ENCODE assay signal across 8 cellular contexts in genomic region chr1:25922064-25922632, GRCh38. TPM values are rescaled to one million over a fixed set of nuclear protein-coding genes. Genes with fewer than 3 reads are reported as not detected.
DNase-seq lines count a peak whose midpoint lies in the region; ATAC-seq, FAIRE-seq and TF ChIP-seq lines count a peak whose summit lies in the region.

No MANE protein-coding gene starts in this region.

- CTCF ChIA-PET in RWPE1 (lab: Yijun Ruan, JAX), result no interaction called here

- DNase-seq in GM12891 (ENCODE audit: insufficient read length, low spot score) (no peak), RWPE1 (ENCODE audit: low spot score) (no peak), fibroblast of villous mesenchyme (ENCODE audit: low read depth) (no peak), skeletal muscle cell (ENCODE audit: low read depth) (no peak), D721Med (ENCODE audit: insufficient read length, low spot score) (no peak), COLO668 (lab: John Stamatoyannopoulos, UW; ENCODE audit: unreplicated experiment) (no peak), HK-2 (ENCODE audit: unreplicated experiment) (no peak)

- ATAC-seq in HG03139 (IDR thresholded peaks at IDR 0.05; ENCODE audit: unreplicated experiment), result no peak

- FAIRE-seq in GM12891 (lab: Jason Lieb, UNC) (peak; percentile 85), D721Med (lab: Jason Lieb, UNC) (no peak)

- POLR2A ChIA-PET in RWPE1 (lab: Yijun Ruan, JAX; ENCODE audit: low non-redundant PET), result no interaction called here

- TF ChIP-seq CTCF in RWPE1 (conservative IDR thresholded peaks at IDR 0.05; ENCODE audit: low read depth) (no peak), fibroblast of villous mesenchyme (IDR thresholded peaks at IDR 0.05; ENCODE audit: insufficient read depth, low read depth, low read length) (no peak), D721Med (IDR thresholded peaks at IDR 0.05; ENCODE audit: insufficient read depth, missing control alignments) (no peak)

- H3K4me3 ChIP-seq in fibroblast of villous mesenchyme (ENCODE audit: low read depth, low read length), result peak overlapping the region; percentile 54
- H3K4me3 ChIP-seq in skeletal muscle cell (ENCODE audit: low read depth, low read length), result peak overlapping the region; percentile 55

- no peak for TF ChIP-seq POLR2A in GM12891 (IDR thresholded peaks at IDR 0.05; ENCODE audit: low read depth, low read length)

- peak overlapping the region; percentile 55 for H3K27ac ChIP-seq in RWPE1

TF ChIP-seq in GM12891, 5 proteins besides CTCF, POLR2A, EP300 and RAD21:
- TF ChIP-seq TAF1 (IDR thresholded peaks at IDR 0.05; ENCODE audit: low read depth, low read length) (no peak), SPI1 (IDR thresholded peaks at IDR 0.05; ENCODE audit: low read depth, low read length) (no peak), POLR2AphosphoS5 (IDR thresholded peaks at IDR 0.05; ENCODE audit: low read depth, low read length) (no peak), PAX5 (IDR thresholded peaks at IDR 0.05; ENCODE audit: insufficient read depth, low read length, severe bottlenecking) (no peak), POU2F2 (IDR thresholded peaks at IDR 0.05; ENCODE audit: low read depth, low read length) (no peak)

RNA-seq across cellular contexts. Expression of gene STMN1, which starts 15.9 kb away (rescaled TPM):
- 247 TPM for polyA plus RNA-seq in GM12891 (2012; ENCODE audit: low read depth, missing spikeins)
- 85.9 and 99.9 TPM in 2 replicates for total RNA-seq in fibroblast of villous mesenchyme

RNA-seq across cellular contexts. Expression of gene PAQR7, which starts 46.6 kb away (rescaled TPM):
- 7.8 TPM for polyA plus RNA-seq in GM12891 (2012; ENCODE audit: low read depth, missing spikeins)
- total RNA-seq in fibroblast of villous mesenchyme, result 8.1 and 16.0 TPM in 2 replicates
